In the genomic region with DNA sequence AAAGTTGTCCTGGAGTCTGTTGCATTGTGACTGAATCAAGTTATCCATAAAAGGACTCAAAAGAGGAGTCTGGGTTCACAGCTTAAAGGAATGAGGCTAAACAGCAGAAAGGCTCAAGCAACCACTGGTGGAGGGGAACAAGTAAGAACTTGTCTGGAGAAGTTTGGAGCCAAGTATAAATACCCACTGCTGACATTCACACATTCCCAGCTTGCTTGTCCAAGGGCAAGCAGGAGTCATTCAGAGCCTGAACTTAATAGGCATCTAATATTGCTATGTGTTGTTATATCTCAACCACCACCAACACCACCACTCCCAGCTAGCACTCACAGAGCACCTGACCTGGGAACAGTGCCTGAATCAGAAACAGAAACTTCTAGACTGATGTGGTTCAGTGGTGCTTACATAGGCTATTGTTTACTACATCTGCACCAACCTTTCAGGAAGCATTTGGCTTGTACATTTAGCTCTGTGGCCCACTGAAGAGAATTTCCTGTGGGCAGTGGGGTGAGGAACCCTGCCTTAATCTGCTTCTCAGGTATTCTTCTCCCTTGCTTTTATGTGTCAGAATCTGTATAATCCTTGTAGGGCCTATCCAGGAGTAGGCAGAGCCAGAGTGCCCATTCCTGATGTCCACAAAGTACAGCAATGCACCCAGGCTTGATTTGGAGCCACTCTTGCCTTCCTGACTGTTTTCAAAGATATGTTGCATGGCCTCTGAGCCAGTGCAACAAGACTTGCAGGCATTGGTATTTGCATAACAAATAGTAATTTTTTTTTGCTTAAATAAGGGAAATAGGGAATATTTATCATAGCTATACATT, we compare ENCODE assay signal across 10 cellular contexts. TPM values are rescaled to one million over a fixed set of nuclear protein-coding genes. Genes with fewer than 3 reads are reported as not detected.
DNase-seq lines count a peak whose midpoint lies in the region; ATAC-seq, FAIRE-seq and TF ChIP-seq lines count a peak whose summit lies in the region.
"Not testable (repeated sequence)": the region's sequence is repeated elsewhere in the genome, so short reads cannot be mapped to it uniquely, and the experiment has no call there.
"Had no signal": no experiment of that assay in that cellular context is flagged by ENCODE, and none has a peak within 500 bp of the region (broad histone marks: within the 10 kb centered on the region; RNA-seq: fewer than 3 reads in every experiment).

No MANE protein-coding gene starts in this region.

- peak overlapping the region; percentile 81 for H3K27ac ChIP-seq in AG04450 (ENCODE audit: low read depth, low read length)

- ATAC-seq in GM19043 (IDR thresholded peaks at IDR 0.05; ENCODE audit: low read depth, unreplicated experiment) (peak; percentile 87), HG02571 (IDR thresholded peaks at IDR 0.05; ENCODE audit: unreplicated experiment) (peak; percentile 65), HG03442 (IDR thresholded peaks at IDR 0.05; ENCODE audit: unreplicated experiment) (peak; percentile 89), sciatic nerve (peak; percentile 52)
- ATAC-seq in effector memory CD8-positive, alpha-beta T cell (replicated peaks), result peak; percentile 42

- peak; percentile 40 for FAIRE-seq in TTC549 (lab: Jason Lieb, UNC)

- not testable (repeated sequence) for H3K36me3 Mint-ChIP-seq in effector memory CD8-positive, alpha-beta T cell (ENCODE audit: insufficient read depth)

- H3K4me1 Mint-ChIP-seq in effector memory CD8-positive, alpha-beta T cell (ENCODE audit: low read depth in 2 of 2), result not testable (repeated sequence)

- intact Hi-C loops in sciatic nerve (cut with DNase I), result not testable (repeated sequence)

- POLR2A ChIA-PET in AG04450 (lab: Yijun Ruan, JAX), result interaction anchor here (0.5 to 1.6 kb wide), 3 partner anchors 24 to 436 kb away, joined by 3 to 4 read pairs (median 4); no protein-coding TSS in a partner anchor

- TF ChIP-seq CTCF in AG04450 (IDR thresholded peaks at IDR 0.05; ENCODE audit: low read depth, low read length), result not testable (repeated sequence)

- H3K9me3 ChIP-seq in AG04450 (ENCODE audit: control insufficient read depth, insufficient read depth, low read length), result not testable (repeated sequence)

- not testable (repeated sequence) for H3K4me3 ChIP-seq in AG04450 (ENCODE audit: low read depth, low read length)

- H3K27me3 Mint-ChIP-seq in effector memory CD8-positive, alpha-beta T cell, result not testable (repeated sequence)

- H3K27ac Mint-ChIP-seq in effector memory CD8-positive, alpha-beta T cell, result not testable (repeated sequence)

- not testable (repeated sequence) for H3K27me3 ChIP-seq in AG04450 (ENCODE audit: control insufficient read depth, insufficient read depth, low read length)

- not testable (repeated sequence) for H3K9me3 Mint-ChIP-seq in effector memory CD8-positive, alpha-beta T cell

- CTCF ChIA-PET in AG04450 (lab: Charles Lee), result interaction anchor here (0.6 to 5.7 kb wide), 20 partner anchors 19 to 897 kb away, joined by 3 to 126 read pairs (median 5); partner anchors contain the start of gene SCN3A

- not testable (repeated sequence) for H3K4me3 Mint-ChIP-seq in effector memory CD8-positive, alpha-beta T cell

- not testable (repeated sequence) for DNase-seq in AG04450 (ENCODE audit: low read depth, low spot score); effector memory CD8-positive, alpha-beta T cell; sciatic nerve (ENCODE audit: low spot score)
- peak; percentile 84 for DNase-seq in kidney tubule cell (ENCODE audit: low spot score)

RNA-seq across cellular contexts. Expression of gene SLC38A11, which starts 36.5 kb away (rescaled TPM):
- polyA plus RNA-seq in AG04450 (2011; rRNA removed), result 0.16 and 0.52 TPM in 2 replicates
- polyA minus RNA-seq in AG04450 (2011; rRNA and poly(A)+ RNA removed), result not detected in 2 replicates
- total RNA-seq in sciatic nerve, result 1.2 TPM
- total RNA-seq: G401, K562 had no signal
- polyA plus RNA-seq: K562 had no signal
